Comparison of ENCODE assay signal across 19 cellular contexts in the genomic region with DNA sequence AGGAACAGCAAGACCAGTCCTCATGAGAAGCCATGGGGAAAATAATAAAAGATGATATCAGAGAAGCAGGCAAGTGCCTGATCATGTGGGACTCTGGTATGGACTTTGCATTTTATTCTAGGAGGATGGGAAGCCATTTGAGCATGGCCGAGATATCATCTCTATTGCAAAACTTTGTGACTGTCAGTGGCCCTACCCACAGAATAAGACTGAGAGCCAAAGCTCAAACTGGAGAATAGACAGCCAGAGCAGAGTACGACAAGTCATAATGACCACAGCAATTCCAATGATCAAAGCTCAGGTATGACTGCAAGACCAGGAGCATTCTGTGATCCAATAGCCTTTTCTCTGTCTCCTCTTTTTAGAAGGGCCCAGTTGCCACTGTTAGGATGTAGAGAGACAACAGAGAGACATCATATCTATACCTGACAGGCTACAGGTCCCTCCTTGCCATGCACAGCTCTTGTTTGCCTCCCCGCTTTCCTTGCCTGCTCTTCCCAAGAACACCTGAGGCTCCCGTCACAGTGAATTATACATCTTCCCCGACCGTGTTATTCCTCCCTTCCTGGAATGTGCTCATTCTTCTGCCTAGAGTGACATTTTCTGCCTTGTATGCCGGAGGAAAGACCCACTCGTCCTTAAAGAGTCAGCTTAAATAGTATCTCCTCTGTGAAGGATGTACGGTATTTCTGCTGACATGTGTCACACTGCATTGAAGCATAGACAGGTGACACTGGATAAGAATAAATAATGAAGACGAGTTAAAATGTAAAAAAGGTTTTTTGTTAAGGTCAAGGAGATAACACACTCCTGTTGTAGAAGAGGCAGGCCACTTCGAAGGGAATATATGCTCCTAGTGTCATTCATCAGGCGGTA.
DNase-seq lines count a peak whose midpoint lies in the region; ATAC-seq, FAIRE-seq and TF ChIP-seq lines count a peak whose summit lies in the region.
"Had no signal": no experiment of that assay in that cellular context is flagged by ENCODE, and none has a peak within 500 bp of the region (broad histone marks: within the 10 kb centered on the region; RNA-seq: fewer than 3 reads in every experiment).

No MANE protein-coding gene starts in this region.

- 83% methylated on average over 12 of the region's 12 CpGs; no CpG with 5 or more reads in 1 of the 2 experiments for WGBS in H1 (ENCODE audit: extremely low coverage in 1 of 2, insufficient coverage in 1 of 2, insufficient read length in 1 of 2, insufficient replicate concordance in 2 of 2, low coverage in 1 of 2, low lambda C conversion rate in 2 of 2, missing lambda C conversion rate in 1 of 2), 2 experiments

- FAIRE-seq in H1 (lab: Jason Lieb, UNC), result no peak
- FAIRE-seq: H54 had no signal

- no peak for TF ChIP-seq CTCF in NB4 (IDR thresholded peaks at IDR 0.05; ENCODE audit: low read depth, low read length)
- no peak for TF ChIP-seq CTCF in H1 (IDR thresholded peaks at IDR 0.05; ENCODE audit: control extremely low read depth in 1 of 3, insufficient read depth in 1 of 3, low read depth in 1 of 3, low read length in 3 of 3)
- TF ChIP-seq CTCF in parathyroid adenoma (IDR thresholded peaks at IDR 0.05), result no peak
- TF ChIP-seq CTCF in GM10266 (IDR thresholded peaks at IDR 0.05; ENCODE audit: control insufficient read depth, insufficient read depth, low read depth, missing control alignments), result no peak

- H3K4me1 ChIP-seq in H1 (replicated peaks in 1 of 4; ENCODE audit: control insufficient read depth in 3 of 4, insufficient read depth in 4 of 4, low read length in 3 of 4), result peaks cover 0 to 4% (median 0%) of the 10 kb centered on the region in 4 experiments; a peak in 1 of 7 replicates
- H3K4me1 ChIP-seq in parathyroid adenoma, result peaks cover 13% of the 10 kb centered on the region
- H3K4me1 ChIP-seq: SJCRH30 had no signal

- H3K9me3 ChIP-seq in H1 (ENCODE audit: insufficient read depth in 2 of 2, low read depth in 1 of 2, low read length in 1 of 2), result no peaks in the 10 kb centered on the region
- no peaks in the 10 kb centered on the region for H3K9me3 ChIP-seq in parathyroid adenoma (ENCODE audit: control insufficient read depth, low read length)
- H3K9me3 ChIP-seq: SJCRH30 had no signal

- ATAC-seq in HG03520 (IDR thresholded peaks at IDR 0.05; ENCODE audit: unreplicated experiment), result no peak
- no peak for ATAC-seq in HG03039 (IDR thresholded peaks at IDR 0.05; ENCODE audit: unreplicated experiment)

- H3K14ac ChIP-seq in H1 (ENCODE audit: insufficient read length), result no peak overlapping the region

- H3K36me3 ChIP-seq in H1 (ENCODE audit: control insufficient read depth in 2 of 4, insufficient read depth in 4 of 4, low read length in 3 of 4) (no peaks in the 10 kb centered on the region), parathyroid adenoma (ENCODE audit: control insufficient read depth, insufficient read depth, low read length) (no peaks in the 10 kb centered on the region)
- H3K36me3 ChIP-seq: SJCRH30 had no signal

- no peak overlapping the region for H2BK5ac ChIP-seq in H1 (ENCODE audit: low read depth, low read length)

- H4K91ac ChIP-seq in H1 (replicated peaks; ENCODE audit: insufficient read length, low read length), result no peak overlapping the region

- no peak overlapping the region for H4K8ac ChIP-seq in H1 (ENCODE audit: extremely low read depth, insufficient read depth, low read length)

- no peak overlapping the region for H3K4me2 ChIP-seq in H1 (ENCODE audit: insufficient read depth in 1 of 2, low read depth in 2 of 2, low read length in 2 of 2)
- H3K4me2 ChIP-seq in parathyroid adenoma (ENCODE audit: low read length), result peak overlapping the region; percentile 7

- H3K27me3 ChIP-seq in H1 (replicated peaks in 1 of 4; ENCODE audit: control insufficient read depth in 3 of 4, extremely low read depth in 1 of 4, insufficient read depth in 3 of 4, low read length in 3 of 4), result no peaks in the 10 kb centered on the region
- no peaks in the 10 kb centered on the region for H3K27me3 ChIP-seq in parathyroid adenoma (ENCODE audit: control insufficient read depth, insufficient read depth, low read length)
- H3K27me3 ChIP-seq: SJCRH30 had no signal

- no peak overlapping the region for H3K4ac ChIP-seq in H1 (replicated peaks; ENCODE audit: insufficient read length, low read depth, low read length)

- H3K23ac ChIP-seq in H1 (ENCODE audit: insufficient read length), result no peak overlapping the region

- H2AFZ ChIP-seq in H1 (ENCODE audit: low read length), result peak overlapping the region; percentile 12; the same call in 1 of the 2 replicates
- peak overlapping the region; percentile 47 for H2AFZ ChIP-seq in parathyroid adenoma

- CTCF ChIA-PET in H1 (lab: Charles Lee; ENCODE audit: partially characterized antibody), result interaction anchor here (1.1 to 1.3 kb wide), 2 partner anchors 14 to 260 kb away, joined by 3 to 4 read pairs; no protein-coding TSS in a partner anchor

- H3K18ac ChIP-seq in H1 (ENCODE audit: extremely low read depth, low read length), result no peak overlapping the region

- no peak overlapping the region; a peak in 1 of 7 replicates for H3K9ac ChIP-seq in H1 (replicated peaks in 1 of 4; ENCODE audit: extremely low read depth in 1 of 4, low read depth in 3 of 4, low read length in 3 of 4)
- H3K9ac ChIP-seq in parathyroid adenoma, result no peak overlapping the region

- no peak for TF ChIP-seq EP300 in H1 (IDR thresholded peaks at IDR 0.05; ENCODE audit: borderline replicate concordance in 1 of 2, low read depth in 2 of 2, low read length in 2 of 2)

- H3K27ac ChIP-seq in H1 (ENCODE audit: low read depth, low read length) (no peak overlapping the region), parathyroid adenoma (no peak overlapping the region)
- H3K27ac ChIP-seq: C4-2B, SJCRH30 had no signal

- H2BK120ac ChIP-seq in H1 (replicated peaks; ENCODE audit: low read depth, low read length), result no peak overlapping the region

- H2BK15ac ChIP-seq in H1 (ENCODE audit: low read length), result no peak overlapping the region

- no peak overlapping the region for H4K5ac ChIP-seq in H1 (ENCODE audit: insufficient read length, low read depth, low read length)

- H4K20me1 ChIP-seq in H1 (replicated peaks in 1 of 2; ENCODE audit: control insufficient read depth in 1 of 2, insufficient read depth in 2 of 2, low read length in 2 of 2), result no peaks in the 10 kb centered on the region

- H2BK12ac ChIP-seq in H1 (ENCODE audit: low read depth, low read length), result no peak overlapping the region

- no peaks in the 10 kb centered on the region for H3K79me1 ChIP-seq in H1 (ENCODE audit: low read depth, low read length)

- no peak overlapping the region for H2BK20ac ChIP-seq in H1 (ENCODE audit: low read length)

- POLR2A ChIA-PET in H1 (lab: Charles Lee; ENCODE audit: partially characterized antibody), result no interaction called here

- H3K79me2 ChIP-seq in H1 (ENCODE audit: control insufficient read depth in 1 of 2, insufficient read depth in 2 of 2, low read length in 2 of 2) (no peaks in the 10 kb centered on the region), parathyroid adenoma (no peaks in the 10 kb centered on the region)

- TF ChIP-seq RAD21 in H1 (IDR thresholded peaks at IDR 0.05 in 1 of 2, conservative IDR thresholded peaks at IDR 0.05 in 1 of 2; ENCODE audit: low read depth in 2 of 2, low read length in 2 of 2), result no peak

- no peak overlapping the region for H3K56ac ChIP-seq in H1 (replicated peaks; ENCODE audit: insufficient read length, low read depth, low read length)

- H2AK5ac ChIP-seq in H1 (ENCODE audit: low read depth, low read length), result no peak overlapping the region

- TF ChIP-seq POLR2A in NB4 (IDR thresholded peaks at IDR 0.05; ENCODE audit: extremely low read depth, insufficient read length), result no peak
- no peak for TF ChIP-seq POLR2A in H1 (IDR thresholded peaks at IDR 0.05; ENCODE audit: control extremely low read depth in 1 of 2, low read depth in 2 of 2, low read length in 2 of 2)

- H3K23me2 ChIP-seq in H1 (ENCODE audit: low read depth, low read length), result no peaks in the 10 kb centered on the region

- DNase-seq in EH (ENCODE audit: low read depth), result peak; percentile 19
- peak; percentile 74 for DNase-seq in NB4 (ENCODE audit: low read depth)
- no peak for DNase-seq in H1 (ENCODE audit: low read depth in 1 of 2, low spot score in 2 of 2)
- no peak for DNase-seq in GM10266 (ENCODE audit: extremely low spot score)
- no peak for DNase-seq in NCI-H1105 (lab: John Stamatoyannopoulos, UW)
- DNase-seq: COR-L47, DMS 273 treated with DMSO at 0.1 percent for 48 hours, GDM1, NCI-H1417, NCI-H187, NCI-H2107, NCI-H510A treated with DMSO at 0.1 percent for 48 hours, NCI-H774, SJCRH30 had no signal

- H3K4me3 ChIP-seq in NB4 (ENCODE audit: low read depth, low read length) (no peak overlapping the region), H1 (ENCODE audit: extremely low read depth in 1 of 4, insufficient read depth in 2 of 4, low read depth in 3 of 4, low read length in 4 of 4) (no peak overlapping the region), parathyroid adenoma (ENCODE audit: low read depth, low read length) (no peak overlapping the region)
- H3K4me3 ChIP-seq: SJCRH30 had no signal

TF ChIP-seq in H1, 55 proteins besides CTCF, POLR2A, EP300 and RAD21 (continues in another document):
- TF ChIP-seq TBP (IDR thresholded peaks at IDR 0.05; ENCODE audit: low read depth, low read length) (no peak), SP1 (IDR thresholded peaks at IDR 0.05; ENCODE audit: low read depth, low read length) (no peak), RXRA (IDR thresholded peaks at IDR 0.05; ENCODE audit: insufficient read depth, low read depth, low read length) (no peak), SIX5 (IDR thresholded peaks at IDR 0.05; ENCODE audit: low read depth, low read length) (no peak), CREB1 (IDR thresholded peaks at IDR 0.05) (no peak), FOSL1 (IDR thresholded peaks at IDR 0.05; ENCODE audit: insufficient read depth, low read depth, low read length) (no peak), RBBP5 (IDR thresholded peaks at IDR 0.05; ENCODE audit: borderline replicate concordance, low read depth, low read length) (no peak), KDM1A (IDR thresholded peaks at IDR 0.05; ENCODE audit: borderline replicate concordance, low read length) (no peak)

Comparison
In these comparisons a context has a peak if more than half of its experiments do, and no peak if none do; other contexts are left out.
1. DNase-seq: peak in EH (single experiment) and NB4 (single experiment); none in H1 (0 of 2), GM10266 (single experiment) and NCI-H1105 (single experiment).